ENCODE assay signal across 8 cellular contexts in the genomic region with DNA sequence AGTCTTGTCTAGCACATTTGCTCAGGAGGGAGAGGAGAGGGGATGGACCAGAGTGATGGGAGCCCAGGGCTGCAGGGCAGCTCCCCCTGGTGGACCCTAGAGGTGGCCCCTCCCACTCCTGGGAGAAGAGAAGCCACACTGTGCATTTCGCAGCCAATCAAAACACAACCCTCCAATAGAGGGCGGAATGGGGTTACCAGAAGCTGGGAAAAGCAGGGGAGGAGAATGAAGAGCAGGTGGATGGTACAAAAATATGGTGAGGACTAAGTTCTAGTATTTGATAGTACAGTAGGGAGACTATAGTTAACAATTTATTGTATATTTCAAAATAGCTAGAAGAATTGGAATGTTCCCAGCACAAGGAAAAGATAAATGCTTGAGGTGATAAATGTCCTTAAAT. TPM values are rescaled to one million over a fixed set of nuclear protein-coding genes. Genes with fewer than 3 reads are reported as not detected.
DNase-seq lines count a peak whose midpoint lies in the region; ATAC-seq, FAIRE-seq and TF ChIP-seq lines count a peak whose summit lies in the region.

No MANE protein-coding gene starts in this region.

- H3K4me1 ChIP-seq in kidney (ENCODE audit: control insufficient read depth in 1 of 2, insufficient read depth in 1 of 2, low read depth in 1 of 2, low read length in 2 of 2): peaks cover 0 to 9% of the 10 kb centered on the region in 2 donors

- TF ChIP-seq CTCF in cardiac fibroblast (IDR thresholded peaks at IDR 0.05; ENCODE audit: low read depth, low read length) (peak; percentile 91), kidney (IDR thresholded peaks at IDR 0.05; ENCODE audit: borderline replicate concordance, extremely low read depth, insufficient read depth) (peak; percentile 52)

- no peak overlapping the region for H3K9ac ChIP-seq in kidney (ENCODE audit: low read length in 2 of 2)

- peak; percentile 77 for DNase-seq in NCI-H2107 treated with DMSO at 0.1 percent for 48 hours (lab: John Stamatoyannopoulos, UW; ENCODE audit: unreplicated experiment)
- peak; percentile 79 to 87 for DNase-seq in cardiac fibroblast (ENCODE audit: low read depth in 2 of 2)
- no peak for DNase-seq in kidney
- DNase-seq in stimulated activated CD4-positive, alpha-beta T cell treated with anti-CD3 and anti-CD28 coated beads, Interleukin-2, amount 100 ng/mL, for 24 hours: peak; percentile 60 to 64

- ATAC-seq in HG02610 (IDR thresholded peaks at IDR 0.05; ENCODE audit: unreplicated experiment) (peak; percentile 75), GM18858 (IDR thresholded peaks at IDR 0.05; ENCODE audit: unreplicated experiment) (no peak)

- H3K27ac ChIP-seq in kidney (ENCODE audit: low read depth in 2 of 2, low read length in 2 of 2): no peak overlapping the region

- FAIRE-seq in G401.6 (lab: Jason Lieb, UNC) (peak; percentile 90), TTC549 (lab: Jason Lieb, UNC) (peak; percentile 89), kidney (lab: Jason Lieb, UNC) (no peak)

- peaks cover 20 to 24% of the 10 kb centered on the region in 2 donors for H3K36me3 ChIP-seq in kidney (ENCODE audit: control insufficient read depth in 1 of 2, insufficient read depth in 2 of 2, low read length in 2 of 2)

- intact Hi-C loops in kidney (cut with DNase I): no loop called here

- H3K9me3 ChIP-seq in kidney (ENCODE audit: control insufficient read depth in 1 of 2, low read length in 2 of 2): no peaks in the 10 kb centered on the region

- H3K4me3 ChIP-seq in cardiac fibroblast (replicated peaks in 1 of 2; ENCODE audit: low read depth in 2 of 2, low read length in 2 of 2): no peak overlapping the region
- H3K4me3 ChIP-seq in kidney (ENCODE audit: low read length in 2 of 2): no peak overlapping the region

RNA-seq across cellular contexts. Expression of gene VASH1, which starts 23.6 kb away (rescaled TPM):
- 14.7 TPM for total RNA-seq in kidney
- 4.1 TPM for polyA plus RNA-seq in kidney (ENCODE audit: insufficient read depth, low read depth, low replicate concordance)

RNA-seq across cellular contexts. Expression of gene ANGEL1, which starts 27.8 kb away (rescaled TPM):
- total RNA-seq in kidney: 21.5 TPM
- 6.3 TPM for polyA plus RNA-seq in kidney (ENCODE audit: insufficient read depth, low read depth, low replicate concordance)

RNA-seq across cellular contexts. Expression of gene LRRC74A, which starts 41.3 kb away (rescaled TPM):
- total RNA-seq in kidney: not detected
- polyA plus RNA-seq in kidney (ENCODE audit: insufficient read depth, low read depth, low replicate concordance): not detected
